In genomic region chr4:76002176-76002575, GRCh38 we compare ENCODE assay signal across 17 cellular contexts. TPM values are rescaled to one million over a fixed set of nuclear protein-coding genes. Genes with fewer than 3 reads are reported as not detected.
DNase-seq lines count a peak whose midpoint lies in the region; ATAC-seq and TF ChIP-seq lines count a peak whose summit lies in the region.
"Had no signal": no experiment of that assay in that cellular context is flagged by ENCODE, and none has a peak within 500 bp of the region (broad histone marks: within the 10 kb centered on the region; RNA-seq: fewer than 3 reads in every experiment).

No MANE protein-coding gene starts in this region.

- H3K4me3 Mint-ChIP-seq in progenitor cell of endocrine pancreas (ENCODE audit: low read depth) = no peak overlapping the region

- H3K27me3 Mint-ChIP-seq in progenitor cell of endocrine pancreas = peaks cover 10% of the 10 kb centered on the region

- H3K36me3 Mint-ChIP-seq in progenitor cell of endocrine pancreas (ENCODE audit: insufficient read depth) = no peaks in the 10 kb centered on the region

- H3K79me2 ChIP-seq in PC-3 (ENCODE audit: low read length) = no peaks in the 10 kb centered on the region

- H3K9me3 ChIP-seq in PC-3 (ENCODE audit: low read length) = no peaks in the 10 kb centered on the region
- H3K9me3 ChIP-seq: pancreas, tibial nerve had no signal

- peaks cover 2% of the 10 kb centered on the region for H3K4me1 Mint-ChIP-seq in progenitor cell of endocrine pancreas (ENCODE audit: low read depth)

- no peak for TF ChIP-seq CTCF in PC-3 (conservative IDR thresholded peaks at IDR 0.05; ENCODE audit: low read depth, low read length)
- no peak for TF ChIP-seq CTCF in fibroblast of mammary gland (conservative IDR thresholded peaks at IDR 0.05; ENCODE audit: control insufficient read depth, insufficient read depth, low read depth, low read length)
- no peak for TF ChIP-seq CTCF in progenitor cell of endocrine pancreas (IDR thresholded peaks at IDR 0.05; ENCODE audit: unreplicated experiment)

- H3K4me3 ChIP-seq in PC-3 (ENCODE audit: low read length) = no peak overlapping the region
- no peak overlapping the region for H3K4me3 ChIP-seq in fibroblast of mammary gland (ENCODE audit: control insufficient read depth, low read depth, low read length)
- H3K4me3 ChIP-seq: pancreas, tibial nerve had no signal

- H3K9me3 Mint-ChIP-seq in progenitor cell of endocrine pancreas (ENCODE audit: low read depth) = no peaks in the 10 kb centered on the region

- no peak overlapping the region for H3K9ac ChIP-seq in PC-3 (ENCODE audit: low read length)

- no TSS peak for BruUV-seq in PC-3 (replicated peaks; lab: Mats Ljungman, UMichigan)

- H3K27ac Mint-ChIP-seq in progenitor cell of endocrine pancreas = no peak overlapping the region

- ATAC-seq in Right ventricle myocardium superior (ENCODE audit: poor library complexity) = peak; percentile 55
- ATAC-seq in PC-3 = peak; percentile 51; the same call in 1 of the 2 replicates

- POLR2A ChIA-PET in PC-3 (lab: Charles Lee; ENCODE audit: unreplicated experiment) = no interaction called here

- H3K27ac ChIP-seq in PC-3 (ENCODE audit: low read length) = no peak overlapping the region
- H3K27ac ChIP-seq: pancreas, tibial nerve had no signal

- no peaks in the 10 kb centered on the region for H3F3A ChIP-seq in PC-3 (ENCODE audit: low read length, unreplicated experiment)

- H3K9me2 ChIP-seq in PC-3 (replicated peaks; ENCODE audit: low read length) = no peaks in the 10 kb centered on the region

- peaks cover 20% of the 10 kb centered on the region for H3K4me1 ChIP-seq in PC-3 (ENCODE audit: insufficient read depth, low read length)
- H3K4me1 ChIP-seq: tibial nerve had no signal

- CTCF ChIA-PET in PC-3 (lab: Charles Lee) = no interaction called here

- H3K36me3 ChIP-seq in PC-3 (ENCODE audit: low read depth, low read length) = no peaks in the 10 kb centered on the region
- H3K36me3 ChIP-seq: pancreas, tibial nerve had no signal

- H2AFZ ChIP-seq in PC-3 (ENCODE audit: low read length) = no peak overlapping the region

- H3K27me3 ChIP-seq in PC-3 (ENCODE audit: low read length) = no peaks in the 10 kb centered on the region
- H3K27me3 ChIP-seq: pancreas, tibial nerve had no signal

- no peaks in the 10 kb centered on the region for H4K20me1 ChIP-seq in PC-3 (ENCODE audit: low read length)

- intact Hi-C loops in Right ventricle myocardium superior (cut with DNase I) = no loop called here
- intact Hi-C loops in cardiac septum (cut with DNase I) = no loop called here
- intact Hi-C loops in PC-3 (cut with micrococcal nuclease) = no loop called here

- DNase-seq in Right ventricle myocardium superior (no peak), cardiac septum (ENCODE audit: low spot score) (no peak), PC-3 (peak; percentile 52), fibroblast of mammary gland (ENCODE audit: low read depth) (peak; percentile 56), dedifferentiated amniotic fluid mesenchymal stem cell (ENCODE audit: extremely low spot score) (no peak), progenitor cell of endocrine pancreas (ENCODE audit: low spot score, unreplicated experiment) (no peak), mesenteric fat pad (ENCODE audit: low spot score) (no peak), NCI-H2196 (lab: John Stamatoyannopoulos, UW; ENCODE audit: unreplicated experiment) (no peak)
- DNase-seq: activated CD4-positive, alpha-beta T cell treated with anti-CD3 and anti-CD28 coated beads for 48 hours; activated T-cell treated with anti-CD3 and anti-CD28 coated beads, Interleukin-2, amount 50 U/mL, for 48 hours; cortex of kidney; DMS 273 treated with DMSO at 0.1 percent for 48 hours; NCI-H1417 treated with DMSO at 0.1 percent for 48 hours; NK-92 treated with Interleukin-12 subunit alpha and Interleukin-12 subunit beta, amount 100 ng/mL, for 24 hours; pancreas had no signal

- 0 out of 2 replicates have a peak overlapping the region, but pooled peaks have one; percentile 0 for H3K4me2 ChIP-seq in PC-3 (ENCODE audit: low read length)

RNA-seq across cellular contexts. Expression of gene CXCL9, which starts 5.1 kb away (rescaled TPM):
- 0.32 TPM for total RNA-seq in Right ventricle myocardium superior
- total RNA-seq in cardiac septum = 0.70 TPM
- total RNA-seq in PC-3 (2014; rRNA removed) = not detected in 2 replicates
- not detected in 2 replicates for total RNA-seq in progenitor cell of endocrine pancreas
- total RNA-seq in mesenteric fat pad = 0.16 TPM

RNA-seq across cellular contexts. Expression of gene SDAD1, which starts 11.4 kb away (rescaled TPM):
- total RNA-seq in Right ventricle myocardium superior (16.9 TPM), cardiac septum (24.1 TPM), PC-3 (2014; rRNA removed) (29.2 and 34.1 TPM in 2 replicates), progenitor cell of endocrine pancreas (45.0 and 46.2 TPM in 2 replicates), mesenteric fat pad (39.1 TPM)

RNA-seq across cellular contexts. Expression of gene CXCL10, which starts 21.1 kb away (rescaled TPM):
- total RNA-seq in Right ventricle myocardium superior = not detected
- 2.3 TPM for total RNA-seq in cardiac septum
- 0.81 TPM in 1 of 2 replicates, not detected in the other for total RNA-seq in PC-3 (2014; rRNA removed)
- not detected in 2 replicates for total RNA-seq in progenitor cell of endocrine pancreas
- total RNA-seq in mesenteric fat pad = 0.39 TPM

RNA-seq across cellular contexts. Expression of gene CXCL11, which starts 33.7 kb away (rescaled TPM):
- total RNA-seq in Right ventricle myocardium superior = not detected
- 0.32 TPM for total RNA-seq in cardiac septum
- total RNA-seq in PC-3 (2014; rRNA removed) = 0.46 TPM in 1 of 2 replicates, not detected in the other
- total RNA-seq in progenitor cell of endocrine pancreas = not detected in 2 replicates
- not detected for total RNA-seq in mesenteric fat pad
- total RNA-seq: mucosa of gallbladder, tibial nerve had no signal

Comparison
In these comparisons a context has a peak if more than half of its experiments do, and no peak if none do; other contexts are left out.
1. DNase-seq: peak in PC-3 (single experiment) and fibroblast of mammary gland (single experiment); none in Right ventricle myocardium superior (single experiment), cardiac septum (single experiment), dedifferentiated amniotic fluid mesenchymal stem cell (single experiment), progenitor cell of endocrine pancreas (single experiment), mesenteric fat pad (single experiment) and NCI-H2196 (single experiment).